ENCODE assay signal across 8 cellular contexts in genomic region chr1:100719490-100719889, GRCh38. TPM values are rescaled to one million over a fixed set of nuclear protein-coding genes. Genes with fewer than 3 reads are reported as not detected.
DNase-seq lines count a peak whose midpoint lies in the region; ATAC-seq and TF ChIP-seq lines count a peak whose summit lies in the region.

Gene VCAM1 (plus strand): TSS chr1:100719742. CDS start chr1:100719861, 119 bp downstream.

- H3K36me3 ChIP-seq in heart left ventricle (peaks cover 0 to 3% (median 0%) of the 10 kb centered on the region in 9 donors), sigmoid colon (no peaks in the 10 kb centered on the region)

- no peak for TF ChIP-seq EP300 in sigmoid colon (IDR thresholded peaks at IDR 0.05)

- H3K27ac ChIP-seq in heart left ventricle (peak within 1 kb of the TSS in 8 of 12 donors; percentile 3 to 42 (median 32)), sigmoid colon (peak within 1 kb of the TSS; percentile 35 to 49 (median 40))

- TF ChIP-seq CTCF in heart left ventricle (IDR thresholded peaks at IDR 0.05): no peak
- TF ChIP-seq CTCF in sigmoid colon (IDR thresholded peaks at IDR 0.05): no peak

- H3K4me3 ChIP-seq in heart left ventricle (peak within 1 kb of the TSS in 11 of 12 donors; percentile 3 to 57 (median 41)), sigmoid colon (peak within 1 kb of the TSS; percentile 2 to 32 (median 25))

- DNase-seq in heart left ventricle: peak in 3 of 5 donors; percentile 17 to 25 (median 17)
- no peak for DNase-seq in sigmoid colon
- no peak for DNase-seq in NCI-H1436 (lab: John Stamatoyannopoulos, UW)
- DNase-seq in NAMALWA (ENCODE audit: low spot score): no peak
- no peak for DNase-seq in SKM-1 treated with dmso at 0.1 percent for 144 hours (lab: John Stamatoyannopoulos, UW; ENCODE audit: unreplicated experiment)
- DNase-seq in mucosa of gallbladder (ENCODE audit: low spot score): no peak

- H3K27me3 ChIP-seq in heart left ventricle (no peaks in the 10 kb centered on the region), sigmoid colon (no peaks in the 10 kb centered on the region)

- H3K4me1 ChIP-seq in heart left ventricle (peaks cover 0 to 25% (median 2%) of the 10 kb centered on the region in 12 donors), sigmoid colon (peaks cover 0 to 39% (median 14%) of the 10 kb centered on the region in 4 donors)

- intact Hi-C loops in heart left ventricle (cut with DNase I): loop anchor here in 2 of 10 donors (10.0 kb wide), 2 partner anchors 145 to 185 kb away; partner anchors contain the start of gene GPR88 (in 1 of the 2)
- intact Hi-C loops in sigmoid colon (cut with DNase I): no loop called here

- ATAC-seq in GM18517 (IDR thresholded peaks at IDR 0.05; ENCODE audit: unreplicated experiment): peak; percentile 70
- peak; percentile 71 for ATAC-seq in HG03442 (IDR thresholded peaks at IDR 0.05; ENCODE audit: unreplicated experiment)
- peak in 2 of 4 donors; percentile 46 to 67 for ATAC-seq in heart left ventricle

- WGBS in heart left ventricle, 4 donors: 15 to 30% (median 20%) methylated on average over 7 of the region's 7 CpGs
- WGBS in sigmoid colon, 2 donors: 48 to 63% methylated on average over 7 of the region's 7 CpGs

- H3K9me3 ChIP-seq in heart left ventricle (no peaks in the 10 kb centered on the region), sigmoid colon (no peaks in the 10 kb centered on the region)

- no peak for TF ChIP-seq POLR2A in heart left ventricle (IDR thresholded peaks at IDR 0.05)
- no peak for TF ChIP-seq POLR2A in sigmoid colon (IDR thresholded peaks at IDR 0.05)

RNA-seq across cellular contexts. Expression of gene VCAM1, which starts in this region (rescaled TPM):
- 10 to 100 TPM in 2 of 9 donors, 1 to 10 TPM in 7; 1.3 to 40.7 (median 3.9) TPM for total RNA-seq in heart left ventricle
- 1 to 10 TPM; 1.9 to 4.2 TPM for polyA plus RNA-seq in heart left ventricle
- total RNA-seq in sigmoid colon: 10 to 100 TPM in 2 of 4 donors, 1 to 10 TPM in 2; 5.5 to 18.9 (median 8.9) TPM
- polyA plus RNA-seq in sigmoid colon: 10 to 100 TPM in 1 of 3 donors, 1 to 10 TPM in 2; 1.8 to 16.1 (median 1.8) TPM
- 9.7 TPM for total RNA-seq in mucosa of gallbladder

Comparison
In these comparisons a context has a peak if more than half of its experiments do, and no peak if none do; other contexts are left out.
1. DNase-seq: peak in heart left ventricle (3 of 5); none in sigmoid colon (single experiment), NCI-H1436 (single experiment), NAMALWA (single experiment), SKM-1 treated with dmso at 0.1 percent for 144 hours (single experiment) and mucosa of gallbladder (single experiment).